In the genomic region with DNA sequence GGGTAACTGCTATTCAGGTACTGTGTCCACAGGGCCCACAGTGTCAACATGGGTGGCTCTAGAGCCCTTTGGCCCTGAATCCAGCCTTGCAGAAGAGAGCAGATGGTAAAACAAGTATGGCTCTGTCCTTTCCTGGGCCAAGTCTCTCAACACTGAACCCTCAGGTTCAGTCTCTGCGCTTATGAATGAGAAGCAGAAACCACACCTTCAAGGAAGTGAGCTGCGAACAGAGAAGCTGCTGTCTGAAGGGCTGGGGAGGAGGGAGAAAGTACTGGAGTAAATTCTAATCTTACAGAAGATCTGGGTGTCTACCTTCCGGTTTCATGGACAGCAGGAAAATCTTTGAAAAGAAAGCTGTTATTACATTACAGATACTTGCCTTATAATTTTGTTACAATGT, we compare ENCODE assay signal across 21 cellular contexts. TPM values are rescaled to one million over a fixed set of nuclear protein-coding genes. Genes with fewer than 3 reads are reported as not detected.
A peak's percentile ranks its signal among the peaks of the same experiment; 100 is the strongest.
DNase-seq lines count a peak whose midpoint lies in the region; ATAC-seq and TF ChIP-seq lines count a peak whose summit lies in the region.
"Had no signal": no experiment of that assay in that cellular context is flagged by ENCODE, and none has a peak within 500 bp of the region (broad histone marks: within the 10 kb centered on the region; RNA-seq: fewer than 3 reads in every experiment).

No MANE protein-coding gene starts in this region.

- no peak for TF ChIP-seq POLR2A in spleen (IDR thresholded peaks at IDR 0.05)
- no peak for TF ChIP-seq POLR2A in suprapubic skin (IDR thresholded peaks at IDR 0.05)

- H3K4me3 ChIP-seq in Loucy (ENCODE audit: low read length, poor library complexity, severe bottlenecking) (peak overlapping the region; percentile 78), spleen (no peak overlapping the region), suprapubic skin (no peak overlapping the region)
- H3K4me3 ChIP-seq: PC-9, SJCRH30, testis had no signal

- peaks cover 64% of the 10 kb centered on the region for H4K20me1 ChIP-seq in Loucy (ENCODE audit: insufficient read depth, low read length, poor library complexity, severe bottlenecking)

- H3K27ac Mint-ChIP-seq in activated naive CD4-positive, alpha-beta T cell treated with anti-CD3 and anti-CD28 coated beads, Interleukin-2, amount 10 ng/mL, durations not matched to agents 7 days and 5 days: peak overlapping the region; percentile 63
- H3K27ac Mint-ChIP-seq in activated naive CD8-positive, alpha-beta T cell treated with anti-CD3 and anti-CD28 coated beads, Interleukin-2, amount 50 U/mL, for 24 hours: peak overlapping the region; percentile 50

- no peaks in the 10 kb centered on the region for H3K9me3 Mint-ChIP-seq in activated naive CD4-positive, alpha-beta T cell treated with anti-CD3 and anti-CD28 coated beads, Interleukin-2, amount 10 ng/mL, durations not matched to agents 7 days and 5 days
- H3K9me3 Mint-ChIP-seq in activated naive CD8-positive, alpha-beta T cell treated with anti-CD3 and anti-CD28 coated beads, Interleukin-2, amount 50 U/mL, for 24 hours: no peaks in the 10 kb centered on the region

- CTCF ChIA-PET in activated naive CD4-positive, alpha-beta T cell treated with anti-CD3 and anti-CD28 coated beads, Interleukin-2, amount 10 ng/mL, durations not matched to agents 7 days and 5 days (lab: Charles Lee): no interaction called here

- WGBS in spleen, 5 donors: 67 to 82% (median 74%) methylated on average over 3 of the region's 3 CpGs
- WGBS in suprapubic skin: 68% methylated on average over 3 of the region's 3 CpGs

- H3K9me3 ChIP-seq in Loucy (ENCODE audit: insufficient read depth, low read depth, low read length) (no peaks in the 10 kb centered on the region), spleen (no peaks in the 10 kb centered on the region), suprapubic skin (no peaks in the 10 kb centered on the region)
- H3K9me3 ChIP-seq: SJCRH30, testis had no signal

- no peak for DNase-seq in activated naive CD4-positive, alpha-beta T cell treated with anti-CD3 and anti-CD28 coated beads, Interleukin-2, amount 10 ng/mL, durations not matched to agents 7 days and 5 days
- no peak for DNase-seq in activated naive CD4-positive, alpha-beta T cell treated with anti-CD3 and anti-CD28 coated beads, Interleukin-2, amount 50 U/mL, for 16 hours
- no peak for DNase-seq in activated naive CD8-positive, alpha-beta T cell treated with anti-CD3 and anti-CD28 coated beads, Interleukin-2, amount 50 U/mL, for 24 hours
- DNase-seq in spleen (peak; percentile 1), suprapubic skin (ENCODE audit: low spot score in 2 of 2) (no peak)
- DNase-seq: activated CD4-positive, alpha-beta T cell treated with anti-CD3 and anti-CD28 coated beads for 48 hours; foreskin fibroblast; NCI-H1092 treated with DMSO at 0.1 percent for 48 hours; NCI-H526 treated with DMSO at 0.1 percent for 48 hours; PC-9; SJCRH30; stimulated activated CD4-positive, alpha-beta T cell treated with anti-CD3 and anti-CD28 coated beads, Interleukin-2, amount 100 ng/mL, for 24 hours; T-helper 9 cell; testis had no signal

- no peak for TF ChIP-seq EP300 in suprapubic skin (IDR thresholded peaks at IDR 0.05)

- no peaks in the 10 kb centered on the region for H3K9me2 ChIP-seq in Loucy (replicated peaks; ENCODE audit: low read depth, low read length)

- TF ChIP-seq CTCF in Loucy (conservative IDR thresholded peaks at IDR 0.05; ENCODE audit: low read length) (no peak), spleen (IDR thresholded peaks at IDR 0.05 in 8 of 11, conservative IDR thresholded peaks at IDR 0.05 in 3 of 11) (no peak), suprapubic skin (IDR thresholded peaks at IDR 0.05) (no peak)

- H3K79me2 ChIP-seq in Loucy (ENCODE audit: insufficient read depth, low read length): peaks cover 86% of the 10 kb centered on the region

- H3K27ac ChIP-seq in spleen: no peak overlapping the region
- no peak overlapping the region for H3K27ac ChIP-seq in suprapubic skin
- H3K27ac ChIP-seq: PC-9, SJCRH30, testis had no signal

- peaks cover 6% of the 10 kb centered on the region for H3K27me3 Mint-ChIP-seq in activated naive CD4-positive, alpha-beta T cell treated with anti-CD3 and anti-CD28 coated beads, Interleukin-2, amount 10 ng/mL, durations not matched to agents 7 days and 5 days
- peaks cover 2% of the 10 kb centered on the region for H3K27me3 Mint-ChIP-seq in activated naive CD8-positive, alpha-beta T cell treated with anti-CD3 and anti-CD28 coated beads, Interleukin-2, amount 50 U/mL, for 24 hours

- peaks cover 4% of the 10 kb centered on the region; the same call in 1 of the 2 replicates for H3F3A ChIP-seq in Loucy (ENCODE audit: low read depth)

- peak overlapping the region; percentile 87 for H3K4me2 ChIP-seq in Loucy (ENCODE audit: low read depth, low read length, poor library complexity, severe bottlenecking)

- peak overlapping the region; percentile 62 for H3K9ac ChIP-seq in Loucy (ENCODE audit: low read depth, low read length, poor library complexity, severe bottlenecking)

- ATAC-seq in activated naive CD8-positive, alpha-beta T cell treated with anti-CD3 and anti-CD28 coated beads, Interleukin-2, amount 50 U/mL, for 24 hours: no peak
- ATAC-seq in GM19467 (IDR thresholded peaks at IDR 0.05; ENCODE audit: unreplicated experiment): no peak
- ATAC-seq in HG02798 (IDR thresholded peaks at IDR 0.05; ENCODE audit: poor library complexity, unreplicated experiment): no peak
- ATAC-seq: sciatic nerve had no signal

- H3K36me3 ChIP-seq in Loucy (ENCODE audit: insufficient read depth, low read length) (peaks cover 65% of the 10 kb centered on the region; the same call in 1 of the 2 replicates), spleen (peaks cover 19 to 73% (median 69%) of the 10 kb centered on the region in 6 donors), suprapubic skin (peaks cover 68% of the 10 kb centered on the region)

- intact Hi-C loops in spleen (cut with DNase I; ENCODE audit: low total_unique reads): no loop called here

- no peak overlapping the region for H2AFZ ChIP-seq in Loucy (ENCODE audit: low read length)
- H2AFZ ChIP-seq: PC-9 had no signal

- H3K27me3 ChIP-seq in Loucy (ENCODE audit: insufficient read depth, low read length, poor library complexity, severe bottlenecking) (no peaks in the 10 kb centered on the region), spleen (replicated peaks in 1 of 7) (no peaks in the 10 kb centered on the region), suprapubic skin (no peaks in the 10 kb centered on the region)
- H3K27me3 ChIP-seq: SJCRH30, testis had no signal

- H3K36me3 Mint-ChIP-seq in activated naive CD4-positive, alpha-beta T cell treated with anti-CD3 and anti-CD28 coated beads, Interleukin-2, amount 10 ng/mL, durations not matched to agents 7 days and 5 days: peaks cover 53% of the 10 kb centered on the region
- H3K36me3 Mint-ChIP-seq in activated naive CD8-positive, alpha-beta T cell treated with anti-CD3 and anti-CD28 coated beads, Interleukin-2, amount 50 U/mL, for 24 hours (ENCODE audit: low read depth): peaks cover 64% of the 10 kb centered on the region

- peaks cover 46% of the 10 kb centered on the region for H3K4me1 Mint-ChIP-seq in activated naive CD4-positive, alpha-beta T cell treated with anti-CD3 and anti-CD28 coated beads, Interleukin-2, amount 10 ng/mL, durations not matched to agents 7 days and 5 days
- peaks cover 50% of the 10 kb centered on the region for H3K4me1 Mint-ChIP-seq in activated naive CD8-positive, alpha-beta T cell treated with anti-CD3 and anti-CD28 coated beads, Interleukin-2, amount 50 U/mL, for 24 hours

- H3K4me1 ChIP-seq in Loucy (ENCODE audit: insufficient read depth, low read length, poor library complexity, severe bottlenecking): peaks cover 48% of the 10 kb centered on the region
- peaks cover 30 to 71% (median 53%) of the 10 kb centered on the region in 6 donors for H3K4me1 ChIP-seq in spleen
- peaks cover 35% of the 10 kb centered on the region for H3K4me1 ChIP-seq in suprapubic skin

- peak overlapping the region; percentile 33 for H3K4me3 Mint-ChIP-seq in activated naive CD4-positive, alpha-beta T cell treated with anti-CD3 and anti-CD28 coated beads, Interleukin-2, amount 10 ng/mL, durations not matched to agents 7 days and 5 days
- peak overlapping the region; percentile 95 for H3K4me3 Mint-ChIP-seq in activated naive CD8-positive, alpha-beta T cell treated with anti-CD3 and anti-CD28 coated beads, Interleukin-2, amount 50 U/mL, for 24 hours

RNA-seq across cellular contexts. Expression of a gene that starts 4.1 kb away (rescaled TPM):
- 10 to 100 TPM; 37.9 to 77.1 (median 67.4) TPM for total RNA-seq in spleen
- polyA plus RNA-seq in spleen: 10 to 100 TPM; 42.9 to 59.9 (median 46.2) TPM
- 10 to 100 TPM; 49.9 to 82.8 (median 68.9) TPM for total RNA-seq in suprapubic skin

RNA-seq across cellular contexts. Expression of a gene that starts 18.6 kb away (rescaled TPM):
- total RNA-seq in spleen: 1 to 10 TPM; 1.2 to 6.2 (median 3.4) TPM
- polyA plus RNA-seq in spleen: 1 to 10 TPM in 1 of 3 donors, under 1 TPM in 2; 0.30 to 1.0 (median 0.30) TPM
- 1 to 10 TPM in 2 of 4 donors, under 1 TPM in 2; 0.76 to 1.4 (median 1.0) TPM for total RNA-seq in suprapubic skin

RNA-seq across cellular contexts. Expression of a gene that starts 50.2 kb away (rescaled TPM):
- 10 to 100 TPM in 5 of 7 donors, 1 to 10 TPM in 2; 6.3 to 27.8 (median 11.8) TPM for total RNA-seq in spleen
- 10 to 100 TPM; 14.2 to 21.6 (median 18.9) TPM for polyA plus RNA-seq in spleen
- 10 to 100 TPM; 14.4 to 62.9 (median 33.6) TPM for total RNA-seq in suprapubic skin
- total RNA-seq: endothelial cell of umbilical vein, H4, osteoblast, PC-9, SJCRH30 had no signal
- polyA plus RNA-seq: endothelial cell of umbilical vein had no signal
